In genomic region chr2:54888146-54888545, GRCh38 we compare ENCODE assay signal across 29 cellular contexts.
"Had no signal": no experiment of that assay in that cellular context is flagged by ENCODE, and none has a peak within 500 bp of the region (broad histone marks: within the 10 kb centered on the region; RNA-seq: fewer than 3 reads in every experiment).

No MANE protein-coding gene starts in this region.

- ATAC-seq: activated CD4-positive, alpha-beta T cell treated with anti-CD3 and anti-CD28 coated beads for 36 hours; activated CD8-positive, alpha-beta memory T cell treated with anti-CD3 and anti-CD28 coated beads, Interleukin-2, amount 10 ng/mL, durations not matched to agents 7 days and 5 days; activated CD8-positive, alpha-beta T cell treated with anti-CD3 and anti-CD28 coated beads, Interleukin-2, amount 10 ng/mL, durations not matched to agents 7 days and 5 days; T-helper 17 cell had no signal

- H3K36me3 ChIP-seq: ascending aorta, breast epithelium, cardiac muscle cell, colonic mucosa, esophagus squamous epithelium, WERI-Rb-1 had no signal

- H3K9me3 ChIP-seq: ascending aorta, breast epithelium, colonic mucosa, esophagus squamous epithelium had no signal

- H3K27me3 ChIP-seq: ascending aorta, breast epithelium, cardiac muscle cell, colonic mucosa, esophagus squamous epithelium had no signal

- H3K27ac ChIP-seq: ascending aorta, breast epithelium, cardiac muscle cell, colonic mucosa, epithelial cell of prostate, esophagus squamous epithelium, WERI-Rb-1 had no signal

- H3K4me3 ChIP-seq: ascending aorta, breast epithelium, cardiac muscle cell, colonic mucosa, esophagus squamous epithelium had no signal

- H3K4me1 ChIP-seq: ascending aorta, breast epithelium, colonic mucosa, esophagus squamous epithelium had no signal

- DNase-seq: activated CD4-positive, alpha-beta memory T cell treated with anti-CD3 and anti-CD28 coated beads for 36 hours; activated CD4-positive, alpha-beta T cell treated with anti-CD3 and anti-CD28 coated beads for 36 hours; activated CD4-positive, alpha-beta T cell treated with anti-CD3 and anti-CD28 coated beads, Interleukin-2, amount 10 ng/mL, durations not matched to agents 24 days and 14 days; activated CD4-positive, CD25-positive, alpha-beta regulatory T cell; activated CD4-positive, CD25-positive, alpha-beta regulatory T cell treated with anti-CD3 and anti-CD28 coated beads, Interleukin-2, amount 50 U/mL, for 72 hours; activated CD8-positive, alpha-beta memory T cell treated with anti-CD3 and anti-CD28 coated beads, Interleukin-2, amount 10 ng/mL, durations not matched to agents 7 days and 5 days; activated CD8-positive, alpha-beta memory T cell treated with anti-CD3 and anti-CD28 coated beads, Interleukin-2, amount 50 U/mL, for 4 hours; activated CD8-positive, alpha-beta T cell treated with anti-CD3 and anti-CD28 coated beads, Interleukin-2, amount 10 ng/mL, durations not matched to agents 7 days and 5 days; activated effector memory CD4-positive, alpha-beta T cell treated with anti-CD3 and anti-CD28 coated beads, Interleukin-2, amount 50 U/mL, for 16 hours; activated naive CD4-positive, alpha-beta T cell treated with anti-CD3 and anti-CD28 coated beads for 36 hours; activated naive CD8-positive, alpha-beta T cell treated with anti-CD3 and anti-CD28 coated beads, Interleukin-2, amount 10 ng/mL, durations not matched to agents 7 days and 5 days; activated T-cell treated with anti-CD3 and anti-CD28 coated beads, Interleukin-2, amount 50 U/mL, for 1 hour; activated T-cell treated with anti-CD3 and anti-CD28 coated beads, Interleukin-2, amount 50 U/mL, for 48 hours; central memory CD4-positive, alpha-beta T cell; cerebellar nuclear complex; colonic mucosa; effector CD8-positive, alpha-beta T cell; esophagus squamous epithelium; foreskin melanocyte; head of caudate nucleus; T-helper 17 cell; T1000; WERI-Rb-1 had no signal

- FAIRE-seq: endometrium, endothelial cell of umbilical vein had no signal
